In the genomic region with DNA sequence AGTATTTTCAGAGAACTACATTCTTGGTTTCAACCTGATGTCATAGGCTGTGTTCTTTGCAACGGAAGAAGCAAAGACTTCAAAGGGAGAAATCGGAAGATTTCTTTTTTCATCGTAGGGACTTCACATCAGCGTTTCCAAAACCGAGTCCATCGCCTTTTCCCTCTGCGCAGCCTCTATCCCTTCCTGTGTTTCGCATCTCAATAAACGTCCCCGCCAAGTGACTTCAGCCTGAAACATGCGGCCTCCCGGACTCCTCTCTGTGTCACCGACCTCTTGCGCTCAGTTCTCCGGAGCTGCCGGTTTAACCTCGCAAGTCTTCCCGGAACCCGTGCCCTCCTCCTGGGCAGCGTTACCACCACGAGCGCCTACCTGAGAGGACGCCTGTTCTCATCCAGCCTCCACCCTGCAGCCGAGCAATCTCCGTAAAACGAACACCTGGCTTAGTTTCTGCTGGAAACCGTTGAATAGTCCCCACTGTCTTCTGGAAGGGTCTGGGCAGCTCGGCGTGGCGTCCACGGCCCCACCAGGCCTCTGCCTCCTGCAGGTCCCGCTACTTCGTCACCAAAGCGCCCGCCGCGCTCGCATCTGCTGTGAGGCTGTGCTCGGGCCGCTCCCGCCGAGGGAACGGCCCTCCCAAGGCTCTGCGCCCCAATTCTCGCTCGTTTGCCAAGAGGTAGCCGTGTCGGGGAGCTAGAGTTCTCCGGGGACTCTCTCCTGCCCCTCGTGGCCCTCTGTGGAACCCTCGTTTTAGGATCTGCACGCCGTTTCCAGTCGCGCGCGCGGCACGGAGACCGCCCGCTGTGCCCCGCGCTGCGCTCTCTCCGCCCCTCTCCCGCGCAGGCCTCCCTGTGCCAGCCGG, we compare ENCODE assay signal across 8 cellular contexts. TPM values are rescaled to one million over a fixed set of nuclear protein-coding genes. Genes with fewer than 3 reads are reported as not detected.
DNase-seq lines count a peak whose midpoint lies in the region; ATAC-seq and TF ChIP-seq lines count a peak whose summit lies in the region.

A gene with protein sequence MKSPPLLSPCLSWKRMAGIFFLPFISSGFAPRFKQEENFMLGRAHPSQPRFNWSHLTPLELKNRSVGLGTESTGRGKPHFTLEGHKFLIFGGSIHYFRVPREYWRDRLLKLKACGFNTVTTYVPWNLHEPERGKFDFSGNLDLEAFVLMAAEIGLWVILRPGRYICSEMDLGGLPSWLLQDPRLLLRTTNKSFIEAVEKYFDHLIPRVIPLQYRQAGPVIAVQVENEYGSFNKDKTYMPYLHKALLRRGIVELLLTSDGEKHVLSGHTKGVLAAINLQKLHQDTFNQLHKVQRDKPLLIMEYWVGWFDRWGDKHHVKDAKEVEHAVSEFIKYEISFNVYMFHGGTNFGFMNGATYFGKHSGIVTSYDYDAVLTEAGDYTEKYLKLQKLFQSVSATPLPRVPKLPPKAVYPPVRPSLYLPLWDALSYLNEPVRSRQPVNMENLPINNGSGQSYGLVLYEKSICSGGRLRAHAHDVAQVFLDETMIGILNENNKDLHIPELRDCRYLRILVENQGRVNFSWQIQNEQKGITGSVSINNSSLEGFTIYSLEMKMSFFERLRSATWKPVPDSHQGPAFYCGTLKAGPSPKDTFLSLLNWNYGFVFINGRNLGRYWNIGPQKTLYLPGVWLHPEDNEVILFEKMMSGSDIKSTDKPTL (plus strand): TSS at position 846 of the 862 bp plus-strand sequence. CDS start 362 bp downstream, outside the sequence.

- no peaks in the 10 kb centered on the region for H3K9me3 Mint-ChIP-seq in natural killer cell

- intact Hi-C loops in natural killer cell (cut with micrococcal nuclease): no loop called here

- H3K27me3 ChIP-seq in esophagus (ENCODE audit: control insufficient read depth in 1 of 2, insufficient read depth in 2 of 2, low read length in 2 of 2): peaks cover 6 to 18% of the 10 kb centered on the region in 2 donors

- H3K27ac Mint-ChIP-seq in natural killer cell: no peak within 1 kb of the TSS

- no peaks in the 10 kb centered on the region for H3K36me3 Mint-ChIP-seq in natural killer cell

- DNase-seq in CD1c-positive myeloid dendritic cell (ENCODE audit: extremely low spot score) (peak; percentile 60), NCI-H1105 (lab: John Stamatoyannopoulos, UW) (peak; percentile 76), natural killer cell (no peak), SKM-1 treated with dmso at 0.1 percent for 144 hours (lab: John Stamatoyannopoulos, UW; ENCODE audit: unreplicated experiment) (no peak)
- DNase-seq in activated CD8-positive, alpha-beta memory T cell treated with anti-CD3 and anti-CD28 coated beads, Interleukin-2, amount 50 U/mL, for 4 hours: peak; percentile 80
- peak; percentile 62 to 77 (median 70) for DNase-seq in stimulated activated naive CD4-positive, alpha-beta T cell (lab: John Stamatoyannopoulos, UW)

- 2% methylated on average over 68 of the region's 68 CpGs for WGBS in esophagus, 2 donors

- no peak within 1 kb of the TSS for H3K27ac ChIP-seq in esophagus (ENCODE audit: low read depth in 2 of 2, low read length in 1 of 2)

- H3K9me3 ChIP-seq in esophagus (ENCODE audit: control insufficient read depth in 2 of 2, insufficient read depth in 1 of 2, low read depth in 1 of 2, low read length in 1 of 2): peaks cover 4% of the 10 kb centered on the region in 2 donors

- peaks cover 18 to 20% of the 10 kb centered on the region in 2 donors for H3K4me1 Mint-ChIP-seq in natural killer cell

- peaks cover 72 to 89% of the 10 kb centered on the region in 2 donors for H3K27me3 Mint-ChIP-seq in natural killer cell (ENCODE audit: low read depth in 2 of 2)

- TF ChIP-seq CTCF in natural killer cell (IDR thresholded peaks at IDR 0.05): peak; percentile 38

- peak within 1 kb of the TSS; percentile 32 to 44 for H3K4me3 ChIP-seq in esophagus (ENCODE audit: low read depth in 1 of 2, low read length in 2 of 2)

- H3K4me1 ChIP-seq in esophagus (ENCODE audit: control insufficient read depth in 2 of 2, insufficient read depth in 2 of 2, low read length in 1 of 2): peaks cover 6 to 16% of the 10 kb centered on the region in 2 donors

- peak; percentile 68 for ATAC-seq in GM21390 (IDR thresholded peaks at IDR 0.05; ENCODE audit: unreplicated experiment)
- ATAC-seq in natural killer cell: peak; percentile 85 to 92 (median 92)

- no peaks in the 10 kb centered on the region for H3K36me3 ChIP-seq in esophagus (ENCODE audit: control insufficient read depth in 2 of 2, insufficient read depth in 2 of 2, low read length in 1 of 2)

- H3K4me3 Mint-ChIP-seq in natural killer cell: peak within 1 kb of the TSS; percentile 92

RNA-seq across cellular contexts. Expression of the gene that starts here (rescaled TPM):
- under 1 TPM; 0.04 to 0.08 TPM for polyA plus RNA-seq in esophagus
- under 1 TPM in 1 of 3 donors, not detected in 2; 0.38 TPM for total RNA-seq in natural killer cell

Comparison
In these comparisons a context has a peak if more than half of its experiments do, and no peak if none do; other contexts are left out.
1. Peak in ATAC-seq in natural killer cell; RNA of the gene not detected or under 1 TPM.
2. DNase-seq: peak in CD1c-positive myeloid dendritic cell (single experiment), NCI-H1105 (single experiment), activated CD8-positive, alpha-beta memory T cell treated with anti-CD3 and anti-CD28 coated beads, Interleukin-2, amount 50 U/mL, for 4 hours (single experiment) and stimulated activated naive CD4-positive, alpha-beta T cell (6 of 6); none in natural killer cell (single experiment) and SKM-1 treated with dmso at 0.1 percent for 144 hours (single experiment).